In the genomic region with DNA sequence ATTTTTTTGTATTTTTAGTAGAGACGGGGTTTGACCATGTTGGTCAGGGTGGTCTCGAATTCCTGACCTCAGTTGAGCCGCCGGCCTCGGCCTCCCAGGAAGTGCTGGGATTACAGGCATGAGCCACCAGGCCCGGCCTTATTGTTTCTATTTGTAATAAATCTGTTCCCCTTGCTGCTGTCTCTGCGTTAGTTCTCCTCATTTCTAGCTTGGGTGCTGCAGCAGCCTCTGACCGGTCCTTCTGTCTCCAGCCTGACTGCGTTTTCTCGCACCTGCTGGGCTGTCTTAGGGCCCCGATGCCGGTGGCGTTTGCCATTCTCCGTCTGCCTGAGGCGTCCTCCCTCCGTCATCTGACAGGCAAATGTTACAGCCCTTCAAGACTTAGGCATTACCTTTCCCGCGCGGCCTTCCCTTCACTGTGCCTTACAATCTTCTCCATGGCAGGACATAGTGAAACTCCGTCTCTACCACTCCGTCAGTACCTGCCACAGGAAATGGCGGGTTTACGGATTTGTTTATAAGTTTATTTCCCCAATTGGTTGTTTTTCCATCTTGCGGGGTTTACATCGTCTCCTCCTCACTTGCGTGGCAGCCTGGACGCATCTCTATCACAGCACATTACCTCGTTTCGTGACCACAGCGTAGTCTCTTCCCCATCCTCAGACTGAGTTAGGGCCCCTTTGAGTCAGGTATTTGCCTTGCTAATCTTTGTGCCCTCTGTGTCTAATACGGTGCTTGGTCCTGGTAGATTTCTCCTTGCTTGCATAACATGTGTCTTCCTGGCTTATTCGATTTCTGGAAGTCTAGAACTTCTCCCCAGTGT, we compare ENCODE assay signal across 1 cellular context.
TF ChIP-seq lines count a peak whose summit lies in the region.

No MANE protein-coding gene starts in this region.

TF ChIP-seq in K562, 482 proteins besides CTCF, POLR2A, EP300 and RAD21 (continued from another document):
- TF ChIP-seq, protein P1, sequence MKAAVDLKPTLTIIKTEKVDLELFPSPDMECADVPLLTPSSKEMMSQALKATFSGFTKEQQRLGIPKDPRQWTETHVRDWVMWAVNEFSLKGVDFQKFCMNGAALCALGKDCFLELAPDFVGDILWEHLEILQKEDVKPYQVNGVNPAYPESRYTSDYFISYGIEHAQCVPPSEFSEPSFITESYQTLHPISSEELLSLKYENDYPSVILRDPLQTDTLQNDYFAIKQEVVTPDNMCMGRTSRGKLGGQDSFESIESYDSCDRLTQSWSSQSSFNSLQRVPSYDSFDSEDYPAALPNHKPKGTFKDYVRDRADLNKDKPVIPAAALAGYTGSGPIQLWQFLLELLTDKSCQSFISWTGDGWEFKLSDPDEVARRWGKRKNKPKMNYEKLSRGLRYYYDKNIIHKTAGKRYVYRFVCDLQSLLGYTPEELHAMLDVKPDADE (conservative IDR thresholded peaks at IDR 0.05; ENCODE audit: control insufficient read depth, low read depth, low read length) = 0 out of 2 replicates have a peak, but pooled peaks have one; percentile 29
- TF ChIP-seq KAT7 (CRISPR knock-in tag; IDR thresholded peaks at IDR 0.05; ENCODE audit: borderline replicate concordance) = 0 out of 2 replicates have a peak, but pooled peaks have one; percentile 47
- TF ChIP-seq, protein P2, sequence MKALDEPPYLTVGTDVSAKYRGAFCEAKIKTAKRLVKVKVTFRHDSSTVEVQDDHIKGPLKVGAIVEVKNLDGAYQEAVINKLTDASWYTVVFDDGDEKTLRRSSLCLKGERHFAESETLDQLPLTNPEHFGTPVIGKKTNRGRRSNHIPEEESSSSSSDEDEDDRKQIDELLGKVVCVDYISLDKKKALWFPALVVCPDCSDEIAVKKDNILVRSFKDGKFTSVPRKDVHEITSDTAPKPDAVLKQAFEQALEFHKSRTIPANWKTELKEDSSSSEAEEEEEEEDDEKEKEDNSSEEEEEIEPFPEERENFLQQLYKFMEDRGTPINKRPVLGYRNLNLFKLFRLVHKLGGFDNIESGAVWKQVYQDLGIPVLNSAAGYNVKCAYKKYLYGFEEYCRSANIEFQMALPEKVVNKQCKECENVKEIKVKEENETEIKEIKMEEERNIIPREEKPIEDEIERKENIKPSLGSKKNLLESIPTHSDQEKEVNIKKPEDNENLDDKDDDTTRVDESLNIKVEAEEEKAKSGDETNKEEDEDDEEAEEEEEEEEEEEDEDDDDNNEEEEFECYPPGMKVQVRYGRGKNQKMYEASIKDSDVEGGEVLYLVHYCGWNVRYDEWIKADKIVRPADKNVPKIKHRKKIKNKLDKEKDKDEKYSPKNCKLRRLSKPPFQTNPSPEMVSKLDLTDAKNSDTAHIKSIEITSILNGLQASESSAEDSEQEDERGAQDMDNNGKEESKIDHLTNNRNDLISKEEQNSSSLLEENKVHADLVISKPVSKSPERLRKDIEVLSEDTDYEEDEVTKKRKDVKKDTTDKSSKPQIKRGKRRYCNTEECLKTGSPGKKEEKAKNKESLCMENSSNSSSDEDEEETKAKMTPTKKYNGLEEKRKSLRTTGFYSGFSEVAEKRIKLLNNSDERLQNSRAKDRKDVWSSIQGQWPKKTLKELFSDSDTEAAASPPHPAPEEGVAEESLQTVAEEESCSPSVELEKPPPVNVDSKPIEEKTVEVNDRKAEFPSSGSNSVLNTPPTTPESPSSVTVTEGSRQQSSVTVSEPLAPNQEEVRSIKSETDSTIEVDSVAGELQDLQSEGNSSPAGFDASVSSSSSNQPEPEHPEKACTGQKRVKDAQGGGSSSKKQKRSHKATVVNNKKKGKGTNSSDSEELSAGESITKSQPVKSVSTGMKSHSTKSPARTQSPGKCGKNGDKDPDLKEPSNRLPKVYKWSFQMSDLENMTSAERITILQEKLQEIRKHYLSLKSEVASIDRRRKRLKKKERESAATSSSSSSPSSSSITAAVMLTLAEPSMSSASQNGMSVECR (CRISPR knock-in tag; IDR thresholded peaks at IDR 0.05) = 0 out of 2 replicates have a peak, but pooled peaks have one; percentile 26
- 0 out of 2 replicates have a peak, but pooled peaks have one; percentile 13 for TF ChIP-seq HNRNPUL1 (IDR thresholded peaks at IDR 0.05; ENCODE audit: low read length)
- TF ChIP-seq CBFA2T2 (conservative IDR thresholded peaks at IDR 0.05) = no peak
- no peak for TF ChIP-seq ZNF253 (CRISPR knock-in tag; conservative IDR thresholded peaks at IDR 0.05)
TF ChIP-seq in K562: peak in this region for 10.
